In the genomic region with DNA sequence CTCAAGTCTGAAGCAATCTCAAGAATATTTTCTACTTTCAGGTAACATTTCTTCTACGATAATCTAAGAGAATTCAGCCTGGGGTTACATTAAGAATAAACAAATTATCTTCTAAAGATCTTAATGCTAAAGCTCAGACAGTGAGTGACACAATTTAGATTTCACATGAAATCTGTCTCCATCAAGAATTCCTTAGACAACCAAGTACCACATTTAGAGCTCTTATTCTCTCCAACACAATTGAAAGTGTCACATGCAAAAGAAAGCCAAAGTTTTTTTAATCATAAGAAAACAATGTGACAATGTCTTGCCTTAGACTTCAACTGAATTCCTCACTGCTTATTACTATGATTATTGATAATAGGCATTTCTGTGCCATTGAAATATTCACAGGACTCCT, we compare ENCODE assay signal across 38 cellular contexts.
"Had no signal": no experiment of that assay in that cellular context is flagged by ENCODE, and none has a peak within 500 bp of the region (broad histone marks: within the 10 kb centered on the region; RNA-seq: fewer than 3 reads in every experiment).

No MANE protein-coding gene starts in this region.

- H3K27me3 Mint-ChIP-seq: activated naive CD4-positive, alpha-beta T cell treated with anti-CD3 and anti-CD28 coated beads, Interleukin-2, amount 10 ng/mL, durations not matched to agents 7 days and 5 days; activated naive CD4-positive, alpha-beta T cell treated with anti-CD3 and anti-CD28 coated beads, Interleukin-2, amount 50 U/mL, for 24 hours; activated naive CD8-positive, alpha-beta T cell; activated naive CD8-positive, alpha-beta T cell treated with anti-CD3 and anti-CD28 coated beads for 36 hours; activated naive CD8-positive, alpha-beta T cell treated with anti-CD3 and anti-CD28 coated beads, Interleukin-2, amount 10 ng/mL, durations not matched to agents 7 days and 5 days; activated naive CD8-positive, alpha-beta T cell treated with anti-CD3 and anti-CD28 coated beads, Interleukin-2, amount 50 U/mL, for 24 hours; activated T-cell treated with anti-CD3 and anti-CD28 coated beads, Interleukin-2, amount 50 U/mL, for 24 hours; activated T-helper 17 cell treated with anti-CD3 and anti-CD28 coated beads, Interleukin-2, amount 50 U/mL, for 72 hours; brain; central memory CD8-positive, alpha-beta T cell had no signal

- H3K27me3 ChIP-seq: adrenal gland, ascending aorta, body of pancreas, brain microvascular endothelial cell, breast epithelium, cardiac muscle cell had no signal

- DNase-seq: activated effector memory CD4-positive, alpha-beta T cell treated with anti-CD3 and anti-CD28 coated beads, Interleukin-2, amount 50 U/mL, for 16 hours; activated effector memory CD4-positive, alpha-beta T cell treated with Interleukin-2 at 50 U/mL for 16 hours; activated gamma-delta T cell; activated gamma-delta T cell treated with Interleukin-2 at 50 U/mL for 16 hours; activated naive CD4-positive, alpha-beta T cell; activated naive CD4-positive, alpha-beta T cell treated with anti-CD3 and anti-CD28 coated beads for 36 hours; activated naive CD4-positive, alpha-beta T cell treated with anti-CD3 and anti-CD28 coated beads, Interleukin-2, amount 10 ng/mL, durations not matched to agents 7 days and 5 days; activated naive CD4-positive, alpha-beta T cell treated with anti-CD3 and anti-CD28 coated beads, Interleukin-2, amount 50 U/mL, for 16 hours; activated naive CD4-positive, alpha-beta T cell treated with Interleukin-2 at 50 U/mL for 16 hours; activated naive CD8-positive, alpha-beta T cell treated with anti-CD3 and anti-CD28 coated beads for 36 hours; activated naive CD8-positive, alpha-beta T cell treated with anti-CD3 and anti-CD28 coated beads, Interleukin-2, amount 10 ng/mL, durations not matched to agents 7 days and 5 days; activated naive CD8-positive, alpha-beta T cell treated with anti-CD3 and anti-CD28 coated beads, Interleukin-2, amount 50 U/mL, for 24 hours; activated T-cell treated with anti-CD3 and anti-CD28 coated beads, Interleukin-2, amount 50 U/mL, for 1 hour; activated T-cell treated with anti-CD3 and anti-CD28 coated beads, Interleukin-2, amount 50 U/mL, for 24 hours; activated T-cell treated with anti-CD3 and anti-CD28 coated beads, Interleukin-2, amount 50 U/mL, for 4 hours; activated T-cell treated with anti-CD3 and anti-CD28 coated beads, Interleukin-2, amount 50 U/mL, for 48 hours; activated T-cell treated with anti-CD3 and anti-CD28 coated beads, Interleukin-2, amount 50 U/mL, for 72 hours; adrenal gland; amniotic stem cell; amygdala; anterior cingulate cortex; aorta; body of pancreas; brain microvascular endothelial cell; caudate nucleus; central memory CD4-positive, alpha-beta T cell; cerebellar nuclear complex had no signal

- H3K36me3 ChIP-seq: adrenal gland, ascending aorta, brain microvascular endothelial cell, breast epithelium, cardiac muscle cell had no signal

- H3K27ac Mint-ChIP-seq: activated naive CD4-positive, alpha-beta T cell treated with anti-CD3 and anti-CD28 coated beads for 36 hours; activated naive CD4-positive, alpha-beta T cell treated with anti-CD3 and anti-CD28 coated beads, Interleukin-2, amount 10 ng/mL, durations not matched to agents 7 days and 5 days; activated naive CD4-positive, alpha-beta T cell treated with anti-CD3 and anti-CD28 coated beads, Interleukin-2, amount 50 U/mL, for 24 hours; activated naive CD4-positive, alpha-beta T cell treated with anti-CD3 and anti-CD28 coated beads, Interleukin-2, amount 50 U/mL, for 72 hours; activated naive CD8-positive, alpha-beta T cell; activated naive CD8-positive, alpha-beta T cell treated with anti-CD3 and anti-CD28 coated beads for 36 hours; activated naive CD8-positive, alpha-beta T cell treated with anti-CD3 and anti-CD28 coated beads, Interleukin-2, amount 10 ng/mL, durations not matched to agents 7 days and 5 days; activated naive CD8-positive, alpha-beta T cell treated with anti-CD3 and anti-CD28 coated beads, Interleukin-2, amount 50 U/mL, for 24 hours; activated T-cell treated with anti-CD3 and anti-CD28 coated beads, Interleukin-2, amount 50 U/mL, for 24 hours; activated T-cell treated with anti-CD3 and anti-CD28 coated beads, Interleukin-2, amount 50 U/mL, for 72 hours; activated T-helper 1 cell treated with anti-CD3 and anti-CD28 coated beads, Interleukin-12 subunit alpha, Interleukin-12 subunit beta, Interleukin-2, Interleukin-4 antibody, amounts not matched to agents 30 ng/mL and 10 ng/mL and 1 ng/mL, durations not matched to agents 14 hours and 24 hours and 36 hours; activated T-helper 17 cell treated with anti-CD3 and anti-CD28 coated beads, Interleukin-2, amount 50 U/mL, for 72 hours; activated T-helper 2 cell treated with anti-CD3 and anti-CD28 coated beads, Interferon-gamma antibody, Interleukin-2, Interleukin-4, amounts not matched to agents 10 μg/mL and 5 μg/mL and 100 μg/mL, durations not matched to agents 14 hours and 24 hours and 36 hours; brain had no signal

- H3K36me3 Mint-ChIP-seq: activated naive CD4-positive, alpha-beta T cell treated with anti-CD3 and anti-CD28 coated beads, Interleukin-2, amount 10 ng/mL, durations not matched to agents 7 days and 5 days; activated naive CD4-positive, alpha-beta T cell treated with anti-CD3 and anti-CD28 coated beads, Interleukin-2, amount 50 U/mL, for 24 hours; activated naive CD4-positive, alpha-beta T cell treated with anti-CD3 and anti-CD28 coated beads, Interleukin-2, amount 50 U/mL, for 72 hours; activated naive CD8-positive, alpha-beta T cell; activated naive CD8-positive, alpha-beta T cell treated with anti-CD3 and anti-CD28 coated beads for 36 hours; activated naive CD8-positive, alpha-beta T cell treated with anti-CD3 and anti-CD28 coated beads, Interleukin-2, amount 10 ng/mL, durations not matched to agents 7 days and 5 days; brain had no signal

- H3K4me3 Mint-ChIP-seq: activated naive CD4-positive, alpha-beta T cell treated with anti-CD3 and anti-CD28 coated beads for 36 hours; activated naive CD4-positive, alpha-beta T cell treated with anti-CD3 and anti-CD28 coated beads, Interleukin-2, amount 10 ng/mL, durations not matched to agents 7 days and 5 days; activated naive CD4-positive, alpha-beta T cell treated with anti-CD3 and anti-CD28 coated beads, Interleukin-2, amount 50 U/mL, for 24 hours; activated naive CD8-positive, alpha-beta T cell; activated naive CD8-positive, alpha-beta T cell treated with anti-CD3 and anti-CD28 coated beads for 36 hours; activated naive CD8-positive, alpha-beta T cell treated with anti-CD3 and anti-CD28 coated beads, Interleukin-2, amount 10 ng/mL, durations not matched to agents 7 days and 5 days; activated naive CD8-positive, alpha-beta T cell treated with anti-CD3 and anti-CD28 coated beads, Interleukin-2, amount 50 U/mL, for 24 hours; activated T-cell treated with anti-CD3 and anti-CD28 coated beads, Interleukin-2, amount 50 U/mL, for 24 hours; activated T-cell treated with anti-CD3 and anti-CD28 coated beads, Interleukin-2, amount 50 U/mL, for 4 hours; activated T-cell treated with anti-CD3 and anti-CD28 coated beads, Interleukin-2, amount 50 U/mL, for 72 hours; activated T-helper 1 cell treated with anti-CD3 and anti-CD28 coated beads, Interleukin-12 subunit alpha, Interleukin-12 subunit beta, Interleukin-2, Interleukin-4 antibody, amounts not matched to agents 30 ng/mL and 10 ng/mL and 1 ng/mL, durations not matched to agents 14 hours and 24 hours and 36 hours; activated T-helper 17 cell treated with anti-CD3 and anti-CD28 coated beads, Interleukin-2, amount 50 U/mL, for 72 hours; brain; central memory CD8-positive, alpha-beta T cell had no signal

- H3K9me3 Mint-ChIP-seq: activated naive CD4-positive, alpha-beta T cell treated with anti-CD3 and anti-CD28 coated beads, Interleukin-2, amount 10 ng/mL, durations not matched to agents 7 days and 5 days; activated naive CD8-positive, alpha-beta T cell treated with anti-CD3 and anti-CD28 coated beads for 36 hours; activated naive CD8-positive, alpha-beta T cell treated with anti-CD3 and anti-CD28 coated beads, Interleukin-2, amount 10 ng/mL, durations not matched to agents 7 days and 5 days; activated naive CD8-positive, alpha-beta T cell treated with anti-CD3 and anti-CD28 coated beads, Interleukin-2, amount 50 U/mL, for 24 hours; activated T-cell treated with anti-CD3 and anti-CD28 coated beads, Interleukin-2, amount 50 U/mL, for 4 hours; activated T-helper 1 cell treated with anti-CD3 and anti-CD28 coated beads, Interleukin-12 subunit alpha, Interleukin-12 subunit beta, Interleukin-2, Interleukin-4 antibody, amounts not matched to agents 30 ng/mL and 10 ng/mL and 1 ng/mL, durations not matched to agents 14 hours and 24 hours and 36 hours; activated T-helper 17 cell treated with anti-CD3 and anti-CD28 coated beads, Interleukin-2, amount 50 U/mL, for 72 hours; activated T-helper 2 cell treated with anti-CD3 and anti-CD28 coated beads, Interferon-gamma antibody, Interleukin-2, Interleukin-4, amounts not matched to agents 10 μg/mL and 5 μg/mL and 100 μg/mL, durations not matched to agents 14 hours and 24 hours and 36 hours; central memory CD8-positive, alpha-beta T cell had no signal

- H3K27ac ChIP-seq: adrenal gland, ascending aorta, body of pancreas, brain microvascular endothelial cell, breast epithelium, cardiac muscle cell had no signal

- H3K4me1 Mint-ChIP-seq: activated naive CD4-positive, alpha-beta T cell treated with anti-CD3 and anti-CD28 coated beads, Interleukin-2, amount 10 ng/mL, durations not matched to agents 7 days and 5 days; activated naive CD4-positive, alpha-beta T cell treated with anti-CD3 and anti-CD28 coated beads, Interleukin-2, amount 50 U/mL, for 24 hours; activated naive CD8-positive, alpha-beta T cell treated with anti-CD3 and anti-CD28 coated beads for 36 hours; activated naive CD8-positive, alpha-beta T cell treated with anti-CD3 and anti-CD28 coated beads, Interleukin-2, amount 10 ng/mL, durations not matched to agents 7 days and 5 days; activated naive CD8-positive, alpha-beta T cell treated with anti-CD3 and anti-CD28 coated beads, Interleukin-2, amount 50 U/mL, for 24 hours; activated T-helper 17 cell treated with anti-CD3 and anti-CD28 coated beads, Interleukin-2, amount 50 U/mL, for 72 hours; brain; central memory CD8-positive, alpha-beta T cell had no signal

- H3K4me3 ChIP-seq: adrenal gland, ascending aorta, body of pancreas, breast epithelium, cardiac muscle cell had no signal

- H3K9me3 ChIP-seq: adrenal gland, body of pancreas, breast epithelium had no signal
